ENCODE assay signal across 27 cellular contexts in the genomic region with DNA sequence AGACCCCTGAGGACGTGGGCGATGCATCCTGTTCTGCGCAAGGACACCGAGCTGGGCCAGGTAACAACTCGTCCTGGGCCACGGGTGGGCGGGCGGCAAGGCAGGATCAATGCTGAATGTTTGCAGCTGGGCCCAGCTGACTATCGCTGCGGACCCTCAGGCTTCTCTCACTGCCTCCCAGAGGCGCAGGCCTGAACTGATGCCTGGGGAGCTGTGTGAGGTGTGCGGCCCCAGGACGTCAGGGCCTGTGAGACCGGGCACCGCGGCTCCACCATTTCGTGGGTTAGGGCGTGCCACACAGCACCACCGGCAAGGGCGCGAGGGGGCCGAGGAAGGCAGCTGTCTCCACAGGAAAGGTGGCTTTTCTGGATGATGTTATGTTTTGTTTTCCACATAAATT.
DNase-seq lines count a peak whose midpoint lies in the region; ATAC-seq, FAIRE-seq and TF ChIP-seq lines count a peak whose summit lies in the region.
"Had no signal": no experiment of that assay in that cellular context is flagged by ENCODE, and none has a peak within 500 bp of the region (broad histone marks: within the 10 kb centered on the region; RNA-seq: fewer than 3 reads in every experiment).

No MANE protein-coding gene starts in this region.

- no peak for TF ChIP-seq EP300 in K562 (IDR thresholded peaks at IDR 0.05; ENCODE audit: low read length)

- TF ChIP-seq RAD21 in K562 (CRISPR knock-in tag; conservative IDR thresholded peaks at IDR 0.05 in 1 of 2, IDR thresholded peaks at IDR 0.05 in 1 of 2) = no peak

- no peak for FAIRE-seq in K562 (lab: Jason Lieb, UNC)

- TF ChIP-seq CTCF in K562 (IDR thresholded peaks at IDR 0.05 in 2 of 3, conservative IDR thresholded peaks at IDR 0.05 in 1 of 3; ENCODE audit: insufficient read depth in 2 of 3, low read depth in 1 of 3, low read length in 3 of 3) (no peak), coronary artery (IDR thresholded peaks at IDR 0.05) (no peak), lower lobe of right lung (IDR thresholded peaks at IDR 0.05) (no peak), OCI-LY7 (conservative IDR thresholded peaks at IDR 0.05; ENCODE audit: low read length) (no peak)

- H3K9me2 ChIP-seq in OCI-LY7 (ENCODE audit: insufficient read depth, low read length) = no peaks in the 10 kb centered on the region

- H3K4me2 ChIP-seq in K562 (ENCODE audit: insufficient read depth, low read length) = no peak overlapping the region
- no peak overlapping the region for H3K4me2 ChIP-seq in OCI-LY7 (ENCODE audit: low read length)
- H3K4me2 ChIP-seq: PC-9 had no signal

- no peaks in the 10 kb centered on the region for H3K79me2 ChIP-seq in K562 (ENCODE audit: control insufficient read depth, insufficient read depth, low read length)
- H3K79me2 ChIP-seq in OCI-LY7 (ENCODE audit: insufficient read depth, low read depth, low read length) = no peaks in the 10 kb centered on the region

- H3K9me1 ChIP-seq in K562 (ENCODE audit: control insufficient read depth, insufficient read depth, low read length) = no peaks in the 10 kb centered on the region

- TF ChIP-seq POLR2A in K562 (conservative IDR thresholded peaks at IDR 0.05) = no peak

- in situ Hi-C loops in K562 (cut with MboI) = no loop called here
- in situ Hi-C loops in KBM-7 (cut with MboI; ENCODE audit: low pct_unique_long_range_greater_than_20kb, low sequenced_read_pairs) = no loop called here

- WGBS in K562 (ENCODE audit: insufficient coverage, low coverage, missing lambda C conversion rate) = 0% methylated on average over 4 of the region's 22 CpGs

- no peak overlapping the region for H3K9ac ChIP-seq in K562 (ENCODE audit: insufficient read depth in 1 of 2, low read depth in 2 of 2, low read length in 2 of 2)
- H3K9ac ChIP-seq: BLaER1 treated with 17β-estradiol and CSF1 and Interleukin-3, amounts not matched to agents 10 nM and 100 nM had no signal

- POLR2A ChIA-PET in K562 (lab: Yijun Ruan, JAX) = no interaction called here
- POLR2A ChIA-PET in OCI-LY7 (lab: Charles Lee) = no interaction called here

- CTCF ChIA-PET in K562 (lab: Yijun Ruan, JAX; ENCODE audit: low intra/inter-chr PET ratio) = no interaction called here
- CTCF ChIA-PET in OCI-LY7 (lab: Charles Lee; ENCODE audit: unreplicated experiment) = no interaction called here

- BruUV-seq in K562 (replicated peaks; lab: Mats Ljungman, UMichigan) (no TSS peak), OCI-LY7 (replicated peaks; lab: Mats Ljungman, UMichigan) (no TSS peak)

- ATAC-seq in K562 (peak; percentile 43; the same call in 1 of the 3 replicates), lower lobe of right lung (no peak), GM19452 (IDR thresholded peaks at IDR 0.05; ENCODE audit: unreplicated experiment) (no peak)
- ATAC-seq: activated T-helper 17 cell treated with anti-CD3 and anti-CD28 coated beads, Interleukin-2, amount 50 U/mL, for 72 hours; effector memory CD8-positive, alpha-beta T cell; naive thymus-derived CD4-positive, alpha-beta T cell had no signal

- 0 out of 2 replicates have a peak, but pooled peaks cover 4% of the 10 kb centered on the region for H4K20me1 ChIP-seq in K562 (replicated peaks; ENCODE audit: control insufficient read depth, insufficient read depth, low read length)
- H4K20me1 ChIP-seq in OCI-LY7 (ENCODE audit: insufficient read depth, low read length) = no peaks in the 10 kb centered on the region
- H4K20me1 ChIP-seq: BLaER1 treated with 17β-estradiol and CSF1 and Interleukin-3, amounts not matched to agents 10 nM and 100 nM had no signal

- H2AFZ ChIP-seq in K562 (ENCODE audit: low read depth, low read length) = no peak overlapping the region
- no peak overlapping the region for H2AFZ ChIP-seq in OCI-LY7 (ENCODE audit: low read length)
- H2AFZ ChIP-seq: PC-9 had no signal

- H3K4me3 ChIP-seq in K562 (no peak overlapping the region), coronary artery (no peak overlapping the region), lower lobe of right lung (no peak overlapping the region), OCI-LY7 (ENCODE audit: low read depth, low read length, poor library complexity, severe bottlenecking) (no peak overlapping the region)
- H3K4me3 ChIP-seq: BLaER1 treated with 17β-estradiol and CSF1 and Interleukin-3, amounts not matched to agents 10 nM and 100 nM; breast epithelium; colonic mucosa; HAP-1; PC-9; skin epidermis; stomach; tibial nerve had no signal

- H3K27ac ChIP-seq in K562 (ENCODE audit: extremely low read depth, low read depth, low read length) (no peak overlapping the region), coronary artery (no peak overlapping the region), lower lobe of right lung (no peak overlapping the region), temporal lobe (ENCODE audit: low read depth, low read length) (peak overlapping the region; percentile 72), OCI-LY7 (ENCODE audit: low read depth, low read length, poor library complexity, severe bottlenecking) (no peak overlapping the region)
- H3K27ac ChIP-seq: BLaER1 treated with 17β-estradiol and CSF1 and Interleukin-3, amounts not matched to agents 10 nM and 100 nM; colonic mucosa; HL-60; PC-9 had no signal

- no peak for DNase-seq in K562 (ENCODE audit: extremely low read depth in 1 of 4, low spot score in 3 of 4)
- DNase-seq in coronary artery (ENCODE audit: low spot score) = peak; percentile 55
- peak; percentile 46 for DNase-seq in lower lobe of right lung
- no peak for DNase-seq in KBM-7
- no peak for DNase-seq in OCI-LY7 (ENCODE audit: low spot score)
- DNase-seq: activated CD4-positive, alpha-beta T cell treated with anti-CD3 and anti-CD28 coated beads for 1 hour; colonic mucosa; effector memory CD8-positive, alpha-beta T cell; Kasumi-1; NCI-H1417 treated with DMSO at 0.1 percent for 48 hours; NCI-H2029 treated with DMSO at 0.1 percent for 48 hours; NCI-H2227 treated with DMSO at 0.1 percent for 48 hours; NCI-H526 treated with DMSO at 0.1 percent for 48 hours; NK-92 treated with Interleukin-12 subunit alpha and Interleukin-12 subunit beta, amount 100 ng/mL, for 24 hours; PC-9; Right ventricle myocardium superior; stomach had no signal

- H3K36me3 ChIP-seq in K562 (ENCODE audit: control insufficient read depth, insufficient read depth, low read length) (no peaks in the 10 kb centered on the region), lower lobe of right lung (no peaks in the 10 kb centered on the region), OCI-LY7 (ENCODE audit: insufficient read depth, low read length) (no peaks in the 10 kb centered on the region)
- H3K36me3 ChIP-seq: breast epithelium, colonic mucosa, HAP-1, stomach, tibial nerve had no signal

- H3K4me1 ChIP-seq in K562 (replicated peaks in 1 of 2; ENCODE audit: control insufficient read depth in 2 of 2, insufficient read depth in 2 of 2, low read length in 2 of 2) = no peaks in the 10 kb centered on the region
- H3K4me1 ChIP-seq in lower lobe of right lung = no peaks in the 10 kb centered on the region
- no peaks in the 10 kb centered on the region for H3K4me1 ChIP-seq in OCI-LY7 (ENCODE audit: insufficient read depth, low read length, poor library complexity, severe bottlenecking)
- H3K4me1 ChIP-seq: colonic mucosa, HAP-1 had no signal

- H3K27me3 ChIP-seq in K562 (ENCODE audit: control insufficient read depth in 2 of 2, insufficient read depth in 2 of 2, low read length in 2 of 2) (peaks cover 2 to 36% of the 10 kb centered on the region in 2 experiments; a peak in 3 of 5 replicates), lower lobe of right lung (ENCODE audit: low read depth) (no peaks in the 10 kb centered on the region)
- H3K27me3 ChIP-seq: BLaER1 treated with 17β-estradiol and CSF1 and Interleukin-3, amounts not matched to agents 10 nM and 100 nM; breast epithelium; colonic mucosa; stomach; tibial nerve had no signal

- H3K9me3 ChIP-seq in K562 (replicated peaks; ENCODE audit: control insufficient read depth, insufficient read depth, low read depth, low read length) (no peaks in the 10 kb centered on the region), lower lobe of right lung (peaks cover 9% of the 10 kb centered on the region), OCI-LY7 (ENCODE audit: low read length) (no peaks in the 10 kb centered on the region)
- H3K9me3 ChIP-seq: colonic mucosa, HAP-1 had no signal

- intact Hi-C loops in K562 (cut with micrococcal nuclease) = no loop called here
- intact Hi-C loops in lower lobe of right lung (cut with DNase I) = no loop called here
- intact Hi-C loops in OCI-LY7 (cut with micrococcal nuclease; ENCODE audit: unreplicated experiment) = no loop called here

TF ChIP-seq in K562, 482 proteins besides CTCF, POLR2A, EP300 and RAD21 (continues in another document):
- TF ChIP-seq NR1H2 (CRISPR knock-in tag; IDR thresholded peaks at IDR 0.05) = no peak
- TF ChIP-seq ZNF57 (CRISPR knock-in tag; IDR thresholded peaks at IDR 0.05) = no peak
- TF ChIP-seq E2F3 (CRISPR knock-in tag; IDR thresholded peaks at IDR 0.05) = no peak
- TF ChIP-seq SAFB (IDR thresholded peaks at IDR 0.05; ENCODE audit: borderline replicate concordance, low read depth, low read length) = no peak
- no peak for TF ChIP-seq BHLHE40 (IDR thresholded peaks at IDR 0.05; ENCODE audit: low read length)
- TF ChIP-seq, protein P1, sequence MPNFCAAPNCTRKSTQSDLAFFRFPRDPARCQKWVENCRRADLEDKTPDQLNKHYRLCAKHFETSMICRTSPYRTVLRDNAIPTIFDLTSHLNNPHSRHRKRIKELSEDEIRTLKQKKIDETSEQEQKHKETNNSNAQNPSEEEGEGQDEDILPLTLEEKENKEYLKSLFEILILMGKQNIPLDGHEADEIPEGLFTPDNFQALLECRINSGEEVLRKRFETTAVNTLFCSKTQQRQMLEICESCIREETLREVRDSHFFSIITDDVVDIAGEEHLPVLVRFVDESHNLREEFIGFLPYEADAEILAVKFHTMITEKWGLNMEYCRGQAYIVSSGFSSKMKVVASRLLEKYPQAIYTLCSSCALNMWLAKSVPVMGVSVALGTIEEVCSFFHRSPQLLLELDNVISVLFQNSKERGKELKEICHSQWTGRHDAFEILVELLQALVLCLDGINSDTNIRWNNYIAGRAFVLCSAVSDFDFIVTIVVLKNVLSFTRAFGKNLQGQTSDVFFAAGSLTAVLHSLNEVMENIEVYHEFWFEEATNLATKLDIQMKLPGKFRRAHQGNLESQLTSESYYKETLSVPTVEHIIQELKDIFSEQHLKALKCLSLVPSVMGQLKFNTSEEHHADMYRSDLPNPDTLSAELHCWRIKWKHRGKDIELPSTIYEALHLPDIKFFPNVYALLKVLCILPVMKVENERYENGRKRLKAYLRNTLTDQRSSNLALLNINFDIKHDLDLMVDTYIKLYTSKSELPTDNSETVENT (CRISPR knock-in tag; IDR thresholded peaks at IDR 0.05) = no peak
- TF ChIP-seq XRCC5 (IDR thresholded peaks at IDR 0.05; ENCODE audit: low read depth, low read length) = no peak
- no peak for TF ChIP-seq EZH2 (IDR thresholded peaks at IDR 0.05; ENCODE audit: borderline replicate concordance, low read depth, low read length)
- TF ChIP-seq WHSC1 (IDR thresholded peaks at IDR 0.05; ENCODE audit: low read length) = no peak

Comparison
In these comparisons a context has a peak if more than half of its experiments do, and no peak if none do; other contexts are left out.
1. DNase-seq: peak in coronary artery (single experiment) and lower lobe of right lung (single experiment); none in K562 (0 of 4), KBM-7 (single experiment) and OCI-LY7 (single experiment).